In genomic region chrX:67654301-67654700, GRCh38 we compare ENCODE assay signal across 16 cellular contexts.
DNase-seq lines count a peak whose midpoint lies in the region; ATAC-seq, FAIRE-seq and TF ChIP-seq lines count a peak whose summit lies in the region.
"Had no signal": no experiment of that assay in that cellular context is flagged by ENCODE, and none has a peak within 500 bp of the region (broad histone marks: within the 10 kb centered on the region; RNA-seq: fewer than 3 reads in every experiment).

No MANE protein-coding gene starts in this region.

- H3K27me3 ChIP-seq in Caco-2 (replicated peaks; ENCODE audit: control insufficient read depth, insufficient read depth, low read length) (no peaks in the 10 kb centered on the region), small intestine (ENCODE audit: control insufficient read depth in 2 of 2, insufficient read depth in 2 of 2, low read length in 2 of 2) (no peaks in the 10 kb centered on the region)

- peaks cover 12% of the 10 kb centered on the region for H3K9me3 Mint-ChIP-seq in Caco-2 (ENCODE audit: unreplicated experiment)
- H3K9me3 Mint-ChIP-seq in WTC11: peaks cover 7% of the 10 kb centered on the region; the same call in 1 of the 2 replicates
- H3K9me3 Mint-ChIP-seq: CD8-positive, alpha-beta T cell had no signal

- peak; percentile 63 for ATAC-seq in WTC11
- ATAC-seq: A549; CD8-positive, alpha-beta T cell had no signal

- peaks cover 5% of the 10 kb centered on the region for H3K36me3 Mint-ChIP-seq in Caco-2 (ENCODE audit: insufficient read depth, unreplicated experiment)
- peaks cover 17% of the 10 kb centered on the region for H3K36me3 Mint-ChIP-seq in WTC11
- H3K36me3 Mint-ChIP-seq: CD14-positive monocyte; CD8-positive, alpha-beta T cell had no signal

- H3K9me3 ChIP-seq in Caco-2 (no peaks in the 10 kb centered on the region), kidney (ENCODE audit: control insufficient read depth in 1 of 2, low read length in 2 of 2) (no peaks in the 10 kb centered on the region), small intestine (ENCODE audit: control insufficient read depth, low read depth) (no peaks in the 10 kb centered on the region)
- H3K9me3 ChIP-seq: A549, HAP-1 had no signal

- H3K4me1 Mint-ChIP-seq in Caco-2 (ENCODE audit: low read depth, unreplicated experiment) (no peaks in the 10 kb centered on the region), WTC11 (peaks cover 16% of the 10 kb centered on the region)
- H3K4me1 Mint-ChIP-seq: CD14-positive monocyte had no signal

- H3K36me3 ChIP-seq in Caco-2 (ENCODE audit: control insufficient read depth, insufficient read depth, low read length): no peaks in the 10 kb centered on the region
- H3K36me3 ChIP-seq in kidney (ENCODE audit: control insufficient read depth in 1 of 2, insufficient read depth in 2 of 2, low read length in 2 of 2): no peaks in the 10 kb centered on the region
- H3K36me3 ChIP-seq in small intestine (ENCODE audit: control insufficient read depth in 2 of 2, insufficient read depth in 2 of 2, low read length in 2 of 2): no peaks in the 10 kb centered on the region

- WGBS in small intestine, 3 donors: 10 to 59% (median 13%) methylated on average over 1 of the region's 1 CpG

- no peak overlapping the region for H3K4me3 Mint-ChIP-seq in Caco-2 (ENCODE audit: unreplicated experiment)
- H3K4me3 Mint-ChIP-seq in WTC11: no peak overlapping the region
- H3K4me3 Mint-ChIP-seq: CD14-positive monocyte; CD8-positive, alpha-beta T cell had no signal

- H3K27ac ChIP-seq in kidney (ENCODE audit: low read depth in 2 of 2, low read length in 2 of 2) (no peak overlapping the region), small intestine (ENCODE audit: low read depth in 1 of 2, low read length in 1 of 2) (no peak overlapping the region)
- H3K27ac ChIP-seq: A549 had no signal

- H3K27ac Mint-ChIP-seq in Caco-2 (ENCODE audit: unreplicated experiment): peak overlapping the region; percentile 73
- H3K27ac Mint-ChIP-seq in WTC11: no peak overlapping the region
- H3K27ac Mint-ChIP-seq: CD14-positive monocyte; CD8-positive, alpha-beta T cell had no signal

- POLR2A ChIA-PET in Caco-2 (lab: Charles Lee) (interaction anchor here (0.5 kb wide), 1 partner anchor 110 kb away, joined by 5 read pairs; no protein-coding TSS in a partner anchor), WTC11 (lab: Charles Lee) (no interaction called here)

- BruUV-seq in Caco-2 (replicated peaks; lab: Mats Ljungman, UMichigan): no TSS peak

- H3K27me3 Mint-ChIP-seq in Caco-2 (ENCODE audit: insufficient read depth, unreplicated experiment) (no peaks in the 10 kb centered on the region), WTC11 (ENCODE audit: low read depth) (no peaks in the 10 kb centered on the region)

- CTCF ChIA-PET in Caco-2 (lab: Charles Lee) (interaction anchor here (1.1 kb wide), 1 partner anchor 42 kb away, joined by 3 read pairs; no protein-coding TSS in a partner anchor), WTC11 (lab: Charles Lee) (no interaction called here)

- intact Hi-C loops in Caco-2 (cut with micrococcal nuclease; ENCODE audit: unreplicated experiment) (loop anchor here (2.0 to 5.0 kb wide), 3 partner anchors 42 to 62 kb away; no protein-coding TSS in a partner anchor), kidney (cut with DNase I) (no loop called here)

- H3K9ac ChIP-seq in kidney (ENCODE audit: low read length in 2 of 2): no peak overlapping the region

- TF ChIP-seq CTCF in Caco-2 (IDR thresholded peaks at IDR 0.05; ENCODE audit: insufficient read depth in 1 of 2, low read depth in 1 of 2, low read length in 1 of 2, severe bottlenecking in 1 of 2, unreplicated experiment in 1 of 2) (no peak), WTC11 (IDR thresholded peaks at IDR 0.05) (no peak), kidney (IDR thresholded peaks at IDR 0.05; ENCODE audit: borderline replicate concordance, extremely low read depth, insufficient read depth) (no peak)

- DNase-seq in Caco-2 (peak; percentile 51 to 60), WTC11 (ENCODE audit: low spot score) (no peak), kidney (no peak), small intestine (peak; percentile 4), NCI-H2227 (lab: John Stamatoyannopoulos, UW; ENCODE audit: unreplicated experiment) (no peak), NCI-H526 (lab: John Stamatoyannopoulos, UW) (no peak), pons (ENCODE audit: low spot score) (no peak)
- DNase-seq: CD8-positive, alpha-beta T cell; COR-L47; DND-41; GF-D8; GOT3 had no signal

- H3K4me3 ChIP-seq in Caco-2 (ENCODE audit: low read depth, low read length) (no peak overlapping the region), kidney (ENCODE audit: low read length in 2 of 2) (no peak overlapping the region), small intestine (ENCODE audit: low read depth in 1 of 2, low read length in 2 of 2) (no peak overlapping the region)
- H3K4me3 ChIP-seq: A549, HAP-1 had no signal

- no peaks in the 10 kb centered on the region for H3K4me1 ChIP-seq in Caco-2
- no peaks in the 10 kb centered on the region for H3K4me1 ChIP-seq in kidney (ENCODE audit: control insufficient read depth in 1 of 2, insufficient read depth in 1 of 2, low read depth in 1 of 2, low read length in 2 of 2)
- H3K4me1 ChIP-seq in small intestine (ENCODE audit: control insufficient read depth in 2 of 2, insufficient read depth in 1 of 2, low read depth in 1 of 2, low read length in 1 of 2): no peaks in the 10 kb centered on the region
- H3K4me1 ChIP-seq: A549, HAP-1 had no signal

- FAIRE-seq in kidney (lab: Jason Lieb, UNC) (peak; percentile 21), small intestine (lab: Jason Lieb, UNC) (no peak)
- FAIRE-seq: A549, GM19239 had no signal

TF ChIP-seq in WTC11, 78 proteins besides CTCF, POLR2A, EP300 and RAD21:
- TF ChIP-seq, protein P1, sequence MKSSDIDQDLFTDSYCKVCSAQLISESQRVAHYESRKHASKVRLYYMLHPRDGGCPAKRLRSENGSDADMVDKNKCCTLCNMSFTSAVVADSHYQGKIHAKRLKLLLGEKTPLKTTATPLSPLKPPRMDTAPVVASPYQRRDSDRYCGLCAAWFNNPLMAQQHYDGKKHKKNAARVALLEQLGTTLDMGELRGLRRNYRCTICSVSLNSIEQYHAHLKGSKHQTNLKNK (CRISPR knock-in tag; IDR thresholded peaks at IDR 0.05): no peak
- TF ChIP-seq CREB1 (CRISPR knock-in tag; IDR thresholded peaks at IDR 0.05): no peak
TF ChIP-seq in WTC11: peak in this region for 0.

Comparison
In these comparisons a context has a peak if more than half of its experiments do, and no peak if none do; other contexts are left out.
1. DNase-seq: peak in Caco-2 (2 of 2) and small intestine (single experiment); none in WTC11 (single experiment), kidney (single experiment), NCI-H2227 (single experiment), NCI-H526 (0 of 2) and pons (single experiment).